ENCODE assay signal across 30 cellular contexts in the genomic region with DNA sequence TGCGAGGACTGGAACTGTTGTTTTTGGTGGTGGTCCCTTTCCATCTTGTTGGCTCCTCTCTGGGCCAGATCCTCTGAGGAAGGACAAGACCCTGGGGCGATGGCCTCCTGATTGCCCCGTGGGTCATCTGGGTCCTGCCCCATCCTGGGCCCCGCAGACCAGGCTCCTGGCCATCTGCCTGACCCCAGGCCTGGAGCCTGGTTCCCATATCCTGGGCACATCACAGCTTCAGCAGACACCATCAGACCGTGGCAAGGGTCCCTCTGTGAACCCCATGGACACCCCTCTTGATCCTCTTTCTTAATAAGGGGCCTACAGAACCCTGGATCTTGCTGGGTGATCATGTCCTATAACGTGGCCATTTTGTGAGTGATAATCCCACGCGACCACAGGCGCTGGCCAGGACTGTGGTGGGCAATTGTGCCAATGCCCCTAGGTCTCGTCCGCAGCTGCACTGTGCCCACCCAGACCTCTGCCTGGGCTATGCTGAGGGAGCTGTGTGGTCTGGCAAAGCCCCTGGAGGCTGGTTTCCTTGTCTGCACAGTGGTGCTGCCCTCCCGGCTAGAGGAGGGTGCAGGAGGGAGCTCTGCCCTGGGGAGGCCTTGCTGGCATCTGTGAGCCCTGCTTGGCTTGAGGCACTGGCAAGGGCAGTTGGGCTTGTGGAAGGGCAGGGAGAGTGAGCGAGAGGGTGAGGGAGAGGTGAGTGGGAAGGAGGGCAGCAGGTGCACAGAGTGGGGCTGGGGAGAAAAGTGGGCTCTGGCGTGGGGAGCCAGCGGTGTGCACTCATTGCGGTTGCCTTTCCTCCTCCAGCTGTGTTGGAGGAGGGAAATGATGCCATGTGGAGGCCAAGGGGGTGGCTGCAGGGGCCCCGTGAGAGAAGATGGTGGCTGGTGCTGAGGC. TPM values are rescaled to one million over a fixed set of nuclear protein-coding genes. Genes with fewer than 3 reads are reported as not detected.
"Had no signal": no experiment of that assay in that cellular context is flagged by ENCODE, and none has a peak within 500 bp of the region (broad histone marks: within the 10 kb centered on the region; RNA-seq: fewer than 3 reads in every experiment).

No MANE protein-coding gene starts in this region.

- H3K27ac ChIP-seq: brain microvascular endothelial cell, cardiac muscle cell had no signal

- H3K36me3 ChIP-seq: brain microvascular endothelial cell, cardiac muscle cell, MG63 had no signal

- H3K4me3 Mint-ChIP-seq: activated naive CD4-positive, alpha-beta T cell treated with anti-CD3 and anti-CD28 coated beads for 36 hours; activated naive CD8-positive, alpha-beta T cell; activated T-helper 17 cell treated with anti-CD3 and anti-CD28 coated beads, Interleukin-2, amount 50 U/mL, for 72 hours; T-helper 17 cell; WTC11 had no signal

- H3K9me3 ChIP-seq: MG63 had no signal

- H3K27ac Mint-ChIP-seq: activated naive CD4-positive, alpha-beta T cell treated with anti-CD3 and anti-CD28 coated beads for 36 hours; activated naive CD8-positive, alpha-beta T cell; activated T-helper 17 cell treated with anti-CD3 and anti-CD28 coated beads, Interleukin-2, amount 50 U/mL, for 72 hours; T-helper 17 cell; WTC11 had no signal

- H3K4me3 ChIP-seq: cardiac muscle cell, MG63 had no signal

- DNase-seq: activated CD4-positive, alpha-beta T cell treated with anti-CD3 and anti-CD28 coated beads for 48 hours; activated CD4-positive, alpha-beta T cell treated with anti-CD3 and anti-CD28 coated beads, Interleukin-2, amount 50 U/mL, for 4 hours; activated CD4-positive, CD25-positive, alpha-beta regulatory T cell treated with anti-CD3 and anti-CD28 coated beads, Interleukin-2, amount 50 U/mL, for 72 hours; activated gamma-delta T cell; activated naive CD4-positive, alpha-beta T cell treated with anti-CD3 and anti-CD28 coated beads for 36 hours; activated T-cell treated with anti-CD3 and anti-CD28 coated beads for 4 hours; activated T-cell treated with anti-CD3 and anti-CD28 coated beads, Interleukin-2, amount 50 U/mL, for 48 hours; brain microvascular endothelial cell; MG63; MV-4-11; NCI-H1105 treated with DMSO at 0.1 percent for 48 hours; NCI-H1436 treated with DMSO at 0.1 percent for 48 hours; NCI-H187; NCI-H2081; NCI-H2171; NCI-H2227 treated with DMSO at 0.1 percent for 48 hours; NCI-H446 treated with DMSO at 0.1 percent for 48 hours; NCI-H526; NCI-H774; NK-92 treated with Interleukin-12 subunit alpha and Interleukin-12 subunit beta, amount 100 ng/mL, for 24 hours; OCI-M1; RPMI8226; T-helper 17 cell; T-helper 9 cell had no signal

- H3K36me3 Mint-ChIP-seq: activated naive CD8-positive, alpha-beta T cell had no signal

RNA-seq across cellular contexts. Expression of gene PRR23E, which starts 53.1 kb away (rescaled TPM):
- total RNA-seq: activated naive CD4-positive, alpha-beta T cell treated with anti-CD3 and anti-CD28 coated beads for 36 hours; activated T-helper 17 cell treated with anti-CD3 and anti-CD28 coated beads, Interleukin-2, amount 50 U/mL, for 72 hours; astrocyte; cardiac muscle cell; Right ventricle myocardium inferior; T-helper 17 cell; WTC11 had no signal
- polyA plus RNA-seq: cardiac muscle cell had no signal
